Comparison of ENCODE assay signal across 1 cellular context in genomic region chr19:5681446-5682292, GRCh38.
TF ChIP-seq lines count a peak whose summit lies in the region.

No MANE protein-coding gene starts in this region.

TF ChIP-seq in HEK293, 187 proteins besides CTCF, POLR2A, EP300 and RAD21 (continued from another document and continues in another):
- TF ChIP-seq ZSCAN4 (tag by site-specific recombination; IDR thresholded peaks at IDR 0.05) (no peak), ZNF513 (tag by site-specific recombination; IDR thresholded peaks at IDR 0.05) (no peak), ZNF473 (tag by site-specific recombination; IDR thresholded peaks at IDR 0.05) (peak; percentile 74; the same call in 1 of the 2 replicates), OSR2 (tag by site-specific recombination; IDR thresholded peaks at IDR 0.05) (no peak), IKZF3 (tag by site-specific recombination; IDR thresholded peaks at IDR 0.05) (no peak), KLF16 (tag by site-specific recombination; IDR thresholded peaks at IDR 0.05) (no peak), KLF9 (tag by site-specific recombination; IDR thresholded peaks at IDR 0.05; ENCODE audit: low read depth) (no peak), REPIN1 (tag by site-specific recombination; IDR thresholded peaks at IDR 0.05; ENCODE audit: low read depth) (no peak), TSHZ1 (tag by site-specific recombination; IDR thresholded peaks at IDR 0.05; ENCODE audit: borderline replicate concordance) (no peak), ZNF549 (tag by site-specific recombination; IDR thresholded peaks at IDR 0.05) (no peak), ZNF391 (tag by site-specific recombination; IDR thresholded peaks at IDR 0.05; ENCODE audit: borderline replicate concordance, low read depth) (0 out of 2 replicates have a peak, but pooled peaks have one; percentile 10), ZNF843 (tag by site-specific recombination; IDR thresholded peaks at IDR 0.05) (no peak), ZXDB (tag by site-specific recombination; IDR thresholded peaks at IDR 0.05) (no peak), ZNF324 (tag by site-specific recombination; IDR thresholded peaks at IDR 0.05) (no peak), ZNF704 (tag by site-specific recombination; IDR thresholded peaks at IDR 0.05) (no peak), ZNF394 (tag by site-specific recombination; IDR thresholded peaks at IDR 0.05; ENCODE audit: borderline replicate concordance) (no peak), ZNF600 (tag by site-specific recombination; IDR thresholded peaks at IDR 0.05) (no peak), PRDM10 (tag by site-specific recombination; IDR thresholded peaks at IDR 0.05) (no peak), ZBTB20 (tag by site-specific recombination; IDR thresholded peaks at IDR 0.05) (no peak), ZNF785 (tag by site-specific recombination; IDR thresholded peaks at IDR 0.05) (peak; percentile 57; the same call in 1 of the 2 replicates), ZNF132 (tag by site-specific recombination; IDR thresholded peaks at IDR 0.05; ENCODE audit: borderline replicate concordance) (no peak), ZNF2 (tag by site-specific recombination; IDR thresholded peaks at IDR 0.05) (no peak), GLIS2 (tag by site-specific recombination; IDR thresholded peaks at IDR 0.05) (no peak), ZBTB11 (tag by site-specific recombination; conservative IDR thresholded peaks at IDR 0.05; ENCODE audit: low read depth) (no peak), ZNF701 (tag by site-specific recombination; IDR thresholded peaks at IDR 0.05) (no peak), ZBTB7A (tag by site-specific recombination; IDR thresholded peaks at IDR 0.05; ENCODE audit: low read depth) (no peak), HOXD13 (CRISPR knock-in tag; IDR thresholded peaks at IDR 0.05; ENCODE audit: borderline replicate concordance) (no peak), ZNF76 (tag by site-specific recombination; IDR thresholded peaks at IDR 0.05; ENCODE audit: borderline replicate concordance, low read depth) (no peak), ZNF10 (tag by site-specific recombination; IDR thresholded peaks at IDR 0.05) (no peak), ZNF239 (tag by site-specific recombination; IDR thresholded peaks at IDR 0.05) (no peak), ZNF23 (tag by site-specific recombination; IDR thresholded peaks at IDR 0.05; ENCODE audit: borderline replicate concordance) (no peak), ZFP69B (tag by site-specific recombination; IDR thresholded peaks at IDR 0.05) (no peak), ZNF350 (tag by site-specific recombination; IDR thresholded peaks at IDR 0.05) (no peak), SCRT2 (tag by site-specific recombination; IDR thresholded peaks at IDR 0.05) (no peak), ZNF645 (tag by site-specific recombination; IDR thresholded peaks at IDR 0.05) (peak; percentile 67; the same call in 1 of the 2 replicates), ZNF791 (tag by site-specific recombination; IDR thresholded peaks at IDR 0.05) (no peak), ZNF398 (tag by site-specific recombination; IDR thresholded peaks at IDR 0.05) (no peak), AEBP2 (tag by site-specific recombination; IDR thresholded peaks at IDR 0.05; ENCODE audit: borderline replicate concordance) (no peak), MYNN (tag by site-specific recombination; IDR thresholded peaks at IDR 0.05; ENCODE audit: borderline replicate concordance) (no peak), ZNF221 (tag by site-specific recombination; IDR thresholded peaks at IDR 0.05; ENCODE audit: borderline replicate concordance) (no peak), ZNF175 (tag by site-specific recombination; IDR thresholded peaks at IDR 0.05) (no peak), ZNF629 (tag by site-specific recombination; IDR thresholded peaks at IDR 0.05) (no peak), ZNF747 (tag by site-specific recombination; IDR thresholded peaks at IDR 0.05) (peak; percentile 81; the same call in 1 of the 2 replicates), ZNF585B (tag by site-specific recombination; IDR thresholded peaks at IDR 0.05) (no peak), ZNF626 (tag by site-specific recombination; IDR thresholded peaks at IDR 0.05) (no peak), ZBTB1 (tag by site-specific recombination; IDR thresholded peaks at IDR 0.05) (no peak), ZNF433 (tag by site-specific recombination; IDR thresholded peaks at IDR 0.05; ENCODE audit: low read depth) (0 out of 2 replicates have a peak, but pooled peaks have one; percentile 3)
